7 cellular contexts compared by ENCODE assay signal in the genomic region with DNA sequence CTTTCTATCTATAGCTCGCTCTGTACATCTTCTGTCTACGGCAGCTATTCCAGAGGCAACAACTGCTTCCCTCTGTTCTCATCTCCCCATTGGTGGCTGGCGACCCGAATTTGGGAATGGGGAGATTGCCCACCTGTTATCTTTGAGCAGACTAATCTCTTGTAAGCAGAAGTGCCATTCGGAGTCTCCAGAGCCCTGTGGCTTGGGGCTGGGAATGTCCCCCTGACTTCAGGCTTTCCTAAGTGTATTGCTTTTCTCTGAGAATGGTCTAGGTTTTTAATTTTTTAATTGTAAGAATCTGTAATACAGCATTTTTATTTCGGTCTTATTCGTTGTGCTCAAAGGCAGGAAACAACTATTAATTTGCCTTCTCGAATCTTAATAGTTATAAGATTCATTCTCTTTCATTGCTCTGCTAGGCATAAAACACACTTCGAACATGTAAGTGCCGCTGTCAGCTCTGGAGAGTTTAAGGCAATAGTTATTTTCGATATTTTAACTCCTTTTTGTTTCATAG. TPM values are rescaled to one million over a fixed set of nuclear protein-coding genes. Genes with fewer than 3 reads are reported as not detected.
DNase-seq lines count a peak whose midpoint lies in the region; ATAC-seq and TF ChIP-seq lines count a peak whose summit lies in the region.

No MANE protein-coding gene starts in this region.

- ATAC-seq in GM18858 (IDR thresholded peaks at IDR 0.05; ENCODE audit: unreplicated experiment) (peak; percentile 9), HG02870 (IDR thresholded peaks at IDR 0.05; ENCODE audit: unreplicated experiment) (peak; percentile 11), T-helper 17 cell (peak; percentile 17), foreskin keratinocyte (no peak)

- peaks cover 28% of the 10 kb centered on the region for H3K4me1 Mint-ChIP-seq in T-helper 17 cell

- H3K36me3 Mint-ChIP-seq in T-helper 17 cell (ENCODE audit: low read depth), result peaks cover 6% of the 10 kb centered on the region

- H3K27ac ChIP-seq in foreskin keratinocyte, result peak overlapping the region; percentile 43

- no peak for TF ChIP-seq CTCF in foreskin keratinocyte (conservative IDR thresholded peaks at IDR 0.05)

- no peak for DNase-seq in T-helper 17 cell
- no peak for DNase-seq in foreskin keratinocyte
- peak; percentile 45 for DNase-seq in pons (ENCODE audit: low spot score)
- DNase-seq in NCI-H446 (lab: John Stamatoyannopoulos, UW), result no peak
- DNase-seq in NCI-H187 (lab: John Stamatoyannopoulos, UW), result no peak

- peak overlapping the region; percentile 97 for H3K4me3 Mint-ChIP-seq in T-helper 17 cell

- H3K9me3 ChIP-seq in T-helper 17 cell (ENCODE audit: control insufficient read depth, low read length, poor library complexity, severe bottlenecking), result no peaks in the 10 kb centered on the region

- H3K27me3 Mint-ChIP-seq in T-helper 17 cell, result no peaks in the 10 kb centered on the region

- peak overlapping the region; percentile 97 for H3K27ac Mint-ChIP-seq in T-helper 17 cell

- no peaks in the 10 kb centered on the region for H3K27me3 ChIP-seq in foreskin keratinocyte

- peaks cover 14% of the 10 kb centered on the region for H3K4me1 ChIP-seq in foreskin keratinocyte

RNA-seq across cellular contexts. Expression of a gene that starts 0.4 kb away (rescaled TPM):
- total RNA-seq in T-helper 17 cell, result 10 to 100 TPM; 10.5 to 12.2 TPM
- total RNA-seq in foreskin keratinocyte, result 13.8 and 15.9 TPM in 2 replicates
- 2.3 and 3.1 TPM in 2 replicates for polyA plus RNA-seq in foreskin keratinocyte
